ENCODE assay signal across 8 cellular contexts in genomic region chr16:969508-970378, GRCh38. TPM values are rescaled to one million over a fixed set of nuclear protein-coding genes. Genes with fewer than 3 reads are reported as not detected.
DNase-seq lines count a peak whose midpoint lies in the region; ATAC-seq lines count a peak whose summit lies in the region.

No MANE protein-coding gene starts in this region.

- H3K4me1 Mint-ChIP-seq in dendritic cell treated with granulocyte-macrophage colony-stimulating factor and Interleukin-4, amounts not matched to agents 40 ng/mL and 50 ng/mL, for 4 days (ENCODE audit: low read depth), result peaks cover 8% of the 10 kb centered on the region

- peak; percentile 35 for DNase-seq in NCI-H69 (lab: John Stamatoyannopoulos, UW)
- DNase-seq in mesenchymal stem cell, result no peak
- no peak for DNase-seq in cerebellar cortex (ENCODE audit: low spot score)

- no peak overlapping the region for H2BK120ac ChIP-seq in mesenchymal stem cell (ENCODE audit: low read depth, low read length)

- no peak overlapping the region for H2AK5ac ChIP-seq in mesenchymal stem cell (ENCODE audit: low read length, severe bottlenecking)

- H3K9me3 ChIP-seq in mesenchymal stem cell (ENCODE audit: control insufficient read depth, low read length), result no peaks in the 10 kb centered on the region

- H3K4me3 ChIP-seq in mesenchymal stem cell (ENCODE audit: insufficient read depth in 1 of 2, low read depth in 1 of 2, low read length in 2 of 2), result peak overlapping the region; percentile 73 to 83
- H3K4me3 ChIP-seq in urinary bladder (ENCODE audit: low read depth, low read length), result peak overlapping the region; percentile 85

- peak overlapping the region; percentile 76 for H4K91ac ChIP-seq in mesenchymal stem cell (ENCODE audit: low read length)

- H3K18ac ChIP-seq in mesenchymal stem cell (ENCODE audit: low read depth in 1 of 2, low read length in 2 of 2), result peak overlapping the region in 1 of 2 experiments; percentile 63

- H3K4me1 ChIP-seq in mesenchymal stem cell (ENCODE audit: control insufficient read depth, insufficient read depth, low read depth, low read length) (peaks cover 12% of the 10 kb centered on the region), urinary bladder (ENCODE audit: insufficient read depth) (no peaks in the 10 kb centered on the region)

- peaks cover 0 to 20% of the 10 kb centered on the region in 2 experiments for H3K27me3 ChIP-seq in mesenchymal stem cell (ENCODE audit: control insufficient read depth in 1 of 2, insufficient read depth in 1 of 2, low read length in 2 of 2)

- 78% methylated on average over 52 of the region's 53 CpGs for WGBS in mesenchymal stem cell
- 41% methylated on average over 53 of the region's 53 CpGs for WGBS in urinary bladder

- peak overlapping the region in 1 of 2 experiments; percentile 11 for H2BK12ac ChIP-seq in mesenchymal stem cell (ENCODE audit: low read length in 2 of 2)

- peaks cover 21 to 22% of the 10 kb centered on the region in 2 experiments for H3K36me3 ChIP-seq in mesenchymal stem cell (ENCODE audit: control insufficient read depth in 1 of 2, insufficient read depth in 2 of 2, low read depth in 1 of 2, low read length in 2 of 2)
- no peaks in the 10 kb centered on the region for H3K36me3 ChIP-seq in urinary bladder (ENCODE audit: insufficient read depth)

- no peak overlapping the region for H3K27ac ChIP-seq in mesenchymal stem cell (ENCODE audit: low read length, poor library complexity, severe bottlenecking)
- no peak overlapping the region for H3K27ac ChIP-seq in urinary bladder (ENCODE audit: low read depth)

- peaks cover 21% of the 10 kb centered on the region for H3K9me3 Mint-ChIP-seq in dendritic cell treated with granulocyte-macrophage colony-stimulating factor and Interleukin-4, amounts not matched to agents 40 ng/mL and 50 ng/mL, for 4 days

- H2BK5ac ChIP-seq in mesenchymal stem cell (ENCODE audit: low read depth, low read length, poor library complexity, severe bottlenecking), result no peak overlapping the region

- peaks cover 33% of the 10 kb centered on the region for H3K36me3 Mint-ChIP-seq in dendritic cell treated with granulocyte-macrophage colony-stimulating factor and Interleukin-4, amounts not matched to agents 40 ng/mL and 50 ng/mL, for 4 days (ENCODE audit: low read depth)

- no peak overlapping the region for H2BK15ac ChIP-seq in mesenchymal stem cell (ENCODE audit: low read depth, poor library complexity, severe bottlenecking)

- peaks cover 30% of the 10 kb centered on the region for H3K27me3 Mint-ChIP-seq in dendritic cell treated with granulocyte-macrophage colony-stimulating factor and Interleukin-4, amounts not matched to agents 40 ng/mL and 50 ng/mL, for 4 days

- peak overlapping the region; percentile 76 for H3K27ac Mint-ChIP-seq in dendritic cell treated with granulocyte-macrophage colony-stimulating factor and Interleukin-4, amounts not matched to agents 40 ng/mL and 50 ng/mL, for 4 days

- H3K4me2 ChIP-seq in mesenchymal stem cell (ENCODE audit: low read length, poor library complexity, severe bottlenecking), result peak overlapping the region; percentile 68

- H2AFZ ChIP-seq in mesenchymal stem cell (ENCODE audit: low read depth, low read length), result peak overlapping the region; percentile 79

- H4K8ac ChIP-seq in mesenchymal stem cell (ENCODE audit: low read length), result peak overlapping the region; percentile 80

- no peak overlapping the region for H3K23ac ChIP-seq in mesenchymal stem cell (ENCODE audit: low read length in 2 of 2)

- H3K4me3 Mint-ChIP-seq in dendritic cell treated with granulocyte-macrophage colony-stimulating factor and Interleukin-4, amounts not matched to agents 40 ng/mL and 50 ng/mL, for 4 days, result peak overlapping the region; percentile 74

- peaks cover 7% of the 10 kb centered on the region for H3K79me1 ChIP-seq in mesenchymal stem cell (replicated peaks; ENCODE audit: low read length, poor library complexity, severe bottlenecking)

- no peak overlapping the region for H3K14ac ChIP-seq in mesenchymal stem cell (ENCODE audit: low read length in 2 of 2)

- peak overlapping the region in 1 of 2 experiments; percentile 73 for H3K4ac ChIP-seq in mesenchymal stem cell (ENCODE audit: low read depth in 1 of 2, low read length in 2 of 2)

- intact Hi-C loops in dendritic cell treated with granulocyte-macrophage colony-stimulating factor and Interleukin-4, amounts not matched to agents 40 ng/mL and 50 ng/mL, for 4 days (cut with micrococcal nuclease), result no loop called here

- ATAC-seq in GM18511 (IDR thresholded peaks at IDR 0.05; ENCODE audit: unreplicated experiment) (peak; percentile 17), HG02840 (IDR thresholded peaks at IDR 0.05; ENCODE audit: low FRiP score, unreplicated experiment) (no peak), HG02981 (IDR thresholded peaks at IDR 0.05; ENCODE audit: unreplicated experiment) (no peak)

- peak overlapping the region; percentile 88 for H3K9ac ChIP-seq in mesenchymal stem cell (ENCODE audit: low read length)

RNA-seq across cellular contexts. Expression of gene LMF1, which starts 1.0 kb away (rescaled TPM):
- 4.3 TPM for polyA plus RNA-seq in mesenchymal stem cell (2013, experiment 1 of 2)
- polyA plus RNA-seq in mesenchymal stem cell (2013, experiment 2 of 2), result 5.4 TPM
- total RNA-seq in urinary bladder, result 9.8 TPM
- polyA plus RNA-seq in urinary bladder, result 16.8 TPM

RNA-seq across cellular contexts. Expression of gene SOX8, which starts 11.8 kb away (rescaled TPM):
- 0.15 TPM for polyA plus RNA-seq in mesenchymal stem cell (2013, experiment 1 of 2)
- 0.08 TPM for polyA plus RNA-seq in mesenchymal stem cell (2013, experiment 2 of 2)
- total RNA-seq in urinary bladder, result 12.4 TPM
- 2.7 TPM for polyA plus RNA-seq in urinary bladder
